22 cellular contexts compared by ENCODE assay signal in the genomic region with DNA sequence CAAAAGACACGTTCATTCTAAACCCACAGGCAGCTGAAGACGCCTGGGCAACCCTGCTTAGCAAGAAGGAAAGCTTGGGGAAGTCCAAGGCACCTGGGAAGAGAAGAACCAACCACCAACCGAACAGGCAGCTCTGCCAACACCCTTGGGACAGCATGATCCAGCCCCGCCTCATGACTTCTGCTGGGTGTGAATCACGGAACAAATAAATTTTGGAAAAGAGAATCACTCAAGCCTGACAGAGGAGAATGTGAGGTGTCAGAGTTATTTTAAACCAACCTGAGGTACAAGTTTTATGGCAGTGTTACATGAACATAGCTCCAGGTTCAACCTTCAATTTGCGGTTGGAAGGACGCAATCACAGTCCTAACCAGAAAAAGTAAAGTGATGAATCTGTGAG. TPM values are rescaled to one million over a fixed set of nuclear protein-coding genes. Genes with fewer than 3 reads are reported as not detected.
A peak's percentile ranks its signal among the peaks of the same experiment; 100 is the strongest.
DNase-seq lines count a peak whose midpoint lies in the region; ATAC-seq and TF ChIP-seq lines count a peak whose summit lies in the region.
"Had no signal": no experiment of that assay in that cellular context is flagged by ENCODE, and none has a peak within 500 bp of the region (broad histone marks: within the 10 kb centered on the region; RNA-seq: fewer than 3 reads in every experiment).

No MANE protein-coding gene starts in this region.

- H3K27me3 ChIP-seq in RWPE2 (ENCODE audit: insufficient read depth, poor library complexity, severe bottlenecking): no peaks in the 10 kb centered on the region
- H3K27me3 ChIP-seq: Peyer's patch had no signal

- H3K9me3 ChIP-seq in RWPE2 (ENCODE audit: severe bottlenecking): no peaks in the 10 kb centered on the region
- H3K9me3 ChIP-seq: HAP-1 had no signal

- DNase-seq in RWPE2 (ENCODE audit: low spot score) (no peak), epithelial cell of prostate (ENCODE audit: low read depth, low spot score) (peak; percentile 88), kidney tubule cell (ENCODE audit: low spot score) (peak; percentile 40), ureter (ENCODE audit: low spot score) (peak; percentile 52), DMS153 (lab: John Stamatoyannopoulos, UW) (no peak), NCI-H345 (lab: John Stamatoyannopoulos, UW) (no peak)
- DNase-seq in effector memory CD8-positive, alpha-beta T cell: no peak
- DNase-seq: CD4-positive, alpha-beta T cell; COR-L47; DMS79 treated with DMSO at 0.1 percent for 48 hours; GM23248; NCI-H1417; NCI-H1694 treated with DMSO at 0.1 percent for 48 hours; NCI-H2227 treated with DMSO at 0.1 percent for 48 hours; NCI-H510A treated with DMSO at 0.1 percent for 48 hours; NCI-H748 treated with DMSO at 0.1 percent for 48 hours; NK-92 treated with Interleukin-12 subunit alpha and Interleukin-12 subunit beta, amount 100 ng/mL, for 24 hours; Peyer's patch had no signal

- ATAC-seq in RWPE2 (ENCODE audit: low read depth) (peak; percentile 94), HG02970 (IDR thresholded peaks at IDR 0.05; ENCODE audit: low FRiP score, unreplicated experiment) (no peak)
- ATAC-seq in effector memory CD8-positive, alpha-beta T cell (replicated peaks): no peak
- ATAC-seq: Right ventricle myocardium inferior had no signal

- no peaks in the 10 kb centered on the region for H3K36me3 Mint-ChIP-seq in effector memory CD8-positive, alpha-beta T cell (ENCODE audit: insufficient read depth)

- H3K9me3 Mint-ChIP-seq in effector memory CD8-positive, alpha-beta T cell: peaks cover 5 to 14% of the 10 kb centered on the region in 2 donors

- no peak overlapping the region for H3K4me3 ChIP-seq in RWPE2 (ENCODE audit: severe bottlenecking)
- H3K4me3 ChIP-seq: GM23248, HAP-1, Peyer's patch had no signal

- TF ChIP-seq CTCF in RWPE2 (IDR thresholded peaks at IDR 0.05; ENCODE audit: poor library complexity, severe bottlenecking): no peak

- peaks cover 17% of the 10 kb centered on the region for H3K4me1 ChIP-seq in RWPE2 (ENCODE audit: insufficient read depth, poor library complexity, severe bottlenecking)
- H3K4me1 ChIP-seq: HAP-1, Peyer's patch had no signal

- peaks cover 0 to 3% of the 10 kb centered on the region in 2 donors for H3K4me1 Mint-ChIP-seq in effector memory CD8-positive, alpha-beta T cell (ENCODE audit: low read depth in 2 of 2)

- H3K27ac Mint-ChIP-seq in effector memory CD8-positive, alpha-beta T cell: no peak overlapping the region
- H3K27ac Mint-ChIP-seq: CD4-positive, alpha-beta T cell had no signal

- H3K27ac ChIP-seq in RWPE2 (ENCODE audit: poor library complexity, severe bottlenecking) (peak overlapping the region; percentile 61), epithelial cell of prostate (peak overlapping the region; percentile 32)
- H3K27ac ChIP-seq: GM23248, Peyer's patch had no signal

- peaks cover 31 to 81% of the 10 kb centered on the region in 2 donors for H3K27me3 Mint-ChIP-seq in effector memory CD8-positive, alpha-beta T cell

- H3K4me3 Mint-ChIP-seq in effector memory CD8-positive, alpha-beta T cell: no peak overlapping the region
- H3K4me3 Mint-ChIP-seq: CD4-positive, alpha-beta T cell had no signal

- H3K36me3 ChIP-seq in RWPE2 (ENCODE audit: low read depth): no peaks in the 10 kb centered on the region
- H3K36me3 ChIP-seq: HAP-1, Peyer's patch had no signal

RNA-seq across cellular contexts. Expression of gene PADI4, which starts 10.0 kb away (rescaled TPM):
- total RNA-seq in ureter: 0.23 TPM
- total RNA-seq: GM23248, Peyer's patch, SK-MEL-5 had no signal

RNA-seq across cellular contexts. Expression of gene PADI3, which starts 49.1 kb away (rescaled TPM):
- total RNA-seq in ureter: 65.3 TPM
- total RNA-seq: CD4-positive, alpha-beta T cell; GM23248; Peyer's patch; Right ventricle myocardium inferior had no signal

Comparison
In these comparisons a context has a peak if more than half of its experiments do, and no peak if none do; other contexts are left out.
1. DNase-seq: peak in epithelial cell of prostate (single experiment), kidney tubule cell (single experiment) and ureter (single experiment); none in RWPE2 (single experiment), effector memory CD8-positive, alpha-beta T cell (0 of 3), DMS153 (single experiment) and NCI-H345 (single experiment).